In the genomic region with DNA sequence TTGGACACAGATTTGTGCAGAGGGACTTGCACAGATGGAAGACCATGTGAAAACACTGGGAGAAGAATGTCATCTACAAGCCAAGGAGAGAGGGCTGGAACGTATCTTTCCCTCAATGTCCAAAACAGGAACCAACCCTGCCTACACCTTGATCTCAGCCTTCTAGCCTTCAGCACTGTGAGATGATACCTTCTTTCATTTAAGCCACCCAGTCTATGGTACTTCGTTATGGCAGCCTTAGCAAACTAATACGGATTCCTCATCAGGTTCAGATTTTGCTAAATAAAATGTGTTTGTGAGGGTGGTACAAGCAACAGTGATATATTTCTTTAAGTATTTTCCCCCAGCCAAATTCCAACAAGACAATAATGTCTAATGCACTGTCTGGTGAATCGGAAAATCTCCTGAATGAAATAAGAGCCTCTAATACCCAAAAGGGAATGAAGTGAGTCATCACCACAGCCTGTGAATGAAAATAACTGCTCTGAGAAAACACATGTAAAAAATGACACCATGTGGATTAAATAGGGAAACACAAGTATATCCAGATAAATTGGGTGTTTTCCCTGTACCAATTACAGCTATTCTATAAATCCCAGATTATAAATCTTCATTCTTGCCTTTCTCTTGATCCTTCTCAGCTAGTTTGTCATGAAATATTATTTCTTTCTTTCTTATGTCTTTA, we compare ENCODE assay signal across 13 cellular contexts.
DNase-seq lines count a peak whose midpoint lies in the region; ATAC-seq, FAIRE-seq and TF ChIP-seq lines count a peak whose summit lies in the region.
"Had no signal": no experiment of that assay in that cellular context is flagged by ENCODE, and none has a peak within 500 bp of the region (broad histone marks: within the 10 kb centered on the region; RNA-seq: fewer than 3 reads in every experiment).

No MANE protein-coding gene starts in this region.

- no peaks in the 10 kb centered on the region for H3K79me2 ChIP-seq in keratinocyte (ENCODE audit: control insufficient read depth, insufficient read depth, low read length)

- H3K36me3 ChIP-seq in A673 (ENCODE audit: insufficient read depth, low read length, poor library complexity, severe bottlenecking) (no peaks in the 10 kb centered on the region), keratinocyte (ENCODE audit: control insufficient read depth in 2 of 2, extremely low read depth in 1 of 2, insufficient read depth in 2 of 2, low read length in 2 of 2) (no peaks in the 10 kb centered on the region)
- H3K36me3 ChIP-seq: esophagus muscularis mucosa had no signal

- CTCF ChIA-PET in A673 (lab: Charles Lee) = no interaction called here

- no peak overlapping the region for H2AFZ ChIP-seq in keratinocyte (ENCODE audit: control insufficient read depth, low read length)

- DNase-seq in A673 (ENCODE audit: low spot score) (peak; percentile 68), HFFc6 (peak; percentile 78), astrocyte of the cerebellum (ENCODE audit: low read depth) (peak; percentile 80), keratinocyte (ENCODE audit: low read depth, low spot score) (no peak), GOT3 (lab: John Stamatoyannopoulos, UW) (no peak), T-helper 1 cell (no peak)
- DNase-seq: activated naive CD4-positive, alpha-beta T cell treated with anti-CD3 and anti-CD28 coated beads for 36 hours; CD4-positive, alpha-beta memory T cell; naive thymus-derived CD8-positive, alpha-beta T cell; NCI-H510A treated with DMSO at 0.1 percent for 48 hours had no signal

- H3K9me1 ChIP-seq in keratinocyte (ENCODE audit: control insufficient read depth, extremely low read depth, insufficient read depth, low read length) = no peaks in the 10 kb centered on the region

- H3K4me1 ChIP-seq in A673 (ENCODE audit: insufficient read depth, low read length, poor library complexity, severe bottlenecking) (no peaks in the 10 kb centered on the region), keratinocyte (ENCODE audit: control insufficient read depth, extremely low read depth, insufficient read depth, low read length) (peaks cover 7% of the 10 kb centered on the region)

- TF ChIP-seq CTCF in A673 (conservative IDR thresholded peaks at IDR 0.05; ENCODE audit: low read depth, low read length) (no peak), HFFc6 (IDR thresholded peaks at IDR 0.05) (peak; percentile 63), astrocyte of the cerebellum (IDR thresholded peaks at IDR 0.05; ENCODE audit: low read depth, low read length, missing control alignments) (no peak), keratinocyte (optimal IDR thresholded peaks at IDR 0.05 in 1 of 3, IDR thresholded peaks at IDR 0.05 in 1 of 3, conservative IDR thresholded peaks at IDR 0.05 in 1 of 3; ENCODE audit: extremely low read depth in 1 of 3, insufficient read depth in 2 of 3, low read length in 3 of 3) (no peak)

- H3K27ac Mint-ChIP-seq in HFFc6 = peak overlapping the region; percentile 54
- H3K27ac Mint-ChIP-seq: activated naive CD4-positive, alpha-beta T cell treated with anti-CD3 and anti-CD28 coated beads for 36 hours; naive thymus-derived CD8-positive, alpha-beta T cell had no signal

- dilution Hi-C loops in keratinocyte (cut with MboI; ENCODE audit: extremely low pct_ligation_motif_present, low sequenced_read_pairs) = no loop called here

- H3K27me3 ChIP-seq in A673 (replicated peaks; ENCODE audit: insufficient read depth, low read depth, low read length, poor library complexity) (no peaks in the 10 kb centered on the region), keratinocyte (ENCODE audit: control insufficient read depth, extremely low read depth, insufficient read depth, low read length) (no peaks in the 10 kb centered on the region)
- H3K27me3 ChIP-seq: esophagus muscularis mucosa had no signal

- ATAC-seq in HG03342 (IDR thresholded peaks at IDR 0.05; ENCODE audit: unreplicated experiment) (no peak), GM19395 (IDR thresholded peaks at IDR 0.05; ENCODE audit: unreplicated experiment) (no peak)
- ATAC-seq: naive thymus-derived CD8-positive, alpha-beta T cell had no signal

- H3K9me3 ChIP-seq in A673 (ENCODE audit: low read depth, low read length, poor library complexity, severe bottlenecking) (no peaks in the 10 kb centered on the region), keratinocyte (ENCODE audit: control insufficient read depth, low read depth, low read length) (no peaks in the 10 kb centered on the region)
- H3K9me3 ChIP-seq: esophagus muscularis mucosa had no signal

- H3K27ac ChIP-seq in A673 (ENCODE audit: low read depth, low read length, poor library complexity, severe bottlenecking) (no peak overlapping the region), keratinocyte (ENCODE audit: control insufficient read depth, insufficient read depth, low read length) (no peak overlapping the region)
- H3K27ac ChIP-seq: esophagus muscularis mucosa had no signal

- H3K4me3 Mint-ChIP-seq in HFFc6 = peak overlapping the region; percentile 57; the same call in 1 of the 2 replicates
- H3K4me3 Mint-ChIP-seq: activated naive CD4-positive, alpha-beta T cell treated with anti-CD3 and anti-CD28 coated beads for 36 hours; CD4-positive, alpha-beta memory T cell; naive thymus-derived CD8-positive, alpha-beta T cell had no signal

- BruUV-seq in A673 (replicated peaks; lab: Mats Ljungman, UMichigan) = no TSS peak

- H3K4me3 ChIP-seq in A673 (ENCODE audit: low read depth, low read length, poor library complexity, severe bottlenecking) = no peak overlapping the region
- no peak overlapping the region for H3K4me3 ChIP-seq in astrocyte of the cerebellum (ENCODE audit: low read depth, low read length)
- no peak overlapping the region for H3K4me3 ChIP-seq in keratinocyte (ENCODE audit: control insufficient read depth in 2 of 3, extremely low read depth in 1 of 3, insufficient read depth in 2 of 3, low read depth in 1 of 3, low read length in 3 of 3)
- H3K4me3 ChIP-seq: esophagus muscularis mucosa had no signal

- H3K9ac ChIP-seq in keratinocyte (ENCODE audit: control insufficient read depth, extremely low read depth, insufficient read depth, low read length) = no peak overlapping the region

- H4K20me1 ChIP-seq in keratinocyte (ENCODE audit: control insufficient read depth, extremely low read depth, insufficient read depth, low read length) = no peaks in the 10 kb centered on the region

- no peak overlapping the region for H3K4me2 ChIP-seq in keratinocyte (ENCODE audit: control insufficient read depth, extremely low read depth, insufficient read depth, low read depth, low read length)

- intact Hi-C loops in A673 (cut with micrococcal nuclease; ENCODE audit: unreplicated experiment) = no loop called here

- peaks cover 10% of the 10 kb centered on the region for H3K9me3 Mint-ChIP-seq in HFFc6
- H3K9me3 Mint-ChIP-seq: activated naive CD4-positive, alpha-beta T cell treated with anti-CD3 and anti-CD28 coated beads for 36 hours had no signal

- peaks cover 58% of the 10 kb centered on the region for H3K4me1 Mint-ChIP-seq in HFFc6 (ENCODE audit: low read depth)
- H3K4me1 Mint-ChIP-seq: CD4-positive, alpha-beta memory T cell; naive thymus-derived CD8-positive, alpha-beta T cell had no signal

- peaks cover 15% of the 10 kb centered on the region for H3K36me3 Mint-ChIP-seq in HFFc6 (ENCODE audit: low read depth)
- H3K36me3 Mint-ChIP-seq: CD4-positive, alpha-beta memory T cell had no signal

- peak; percentile 29 for FAIRE-seq in keratinocyte (lab: Jason Lieb, UNC)

- POLR2A ChIA-PET in A673 (lab: Charles Lee; ENCODE audit: low non-redundant PET) = no interaction called here

- in situ Hi-C loops in astrocyte of the cerebellum (cut with HindIII; ENCODE audit: low sequenced_read_pairs) = no loop called here

- no peaks in the 10 kb centered on the region for H3K27me3 Mint-ChIP-seq in HFFc6 (ENCODE audit: insufficient read depth)
- H3K27me3 Mint-ChIP-seq: CD4-positive, alpha-beta memory T cell had no signal

Comparison
In these comparisons a context has a peak if more than half of its experiments do, and no peak if none do; other contexts are left out.
1. DNase-seq: peak in A673 (single experiment), HFFc6 (single experiment) and astrocyte of the cerebellum (single experiment); none in keratinocyte (single experiment), GOT3 (single experiment) and T-helper 1 cell (0 of 5).